ENCODE assay signal across 32 cellular contexts in the genomic region with DNA sequence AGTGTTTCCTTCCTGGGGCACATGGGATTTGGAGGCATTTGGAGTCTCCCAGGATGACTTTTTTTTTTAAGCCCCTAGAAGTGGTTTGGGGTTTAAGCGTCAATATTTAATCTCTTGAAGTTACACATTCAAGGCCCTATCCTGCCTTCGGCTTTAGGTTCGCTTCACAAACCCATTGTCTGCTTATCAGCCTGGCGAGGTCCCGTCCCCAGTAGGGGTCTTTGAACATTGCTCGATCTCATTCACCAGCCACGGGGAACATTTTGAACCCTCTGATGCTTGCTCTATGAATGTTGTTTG.
"Had no signal": no experiment of that assay in that cellular context is flagged by ENCODE, and none has a peak within 500 bp of the region (broad histone marks: within the 10 kb centered on the region; RNA-seq: fewer than 3 reads in every experiment).

No MANE protein-coding gene starts in this region.

- H3K4me3 Mint-ChIP-seq: activated CD4-positive, alpha-beta T cell treated with anti-CD3 and anti-CD28 coated beads, Interleukin-2, amount 10 ng/mL, durations not matched to agents 7 days and 5 days; activated CD8-positive, alpha-beta T cell treated with anti-CD3 and anti-CD28 coated beads, Interleukin-2, amount 10 ng/mL, durations not matched to agents 7 days and 5 days; activated naive CD8-positive, alpha-beta T cell; brain; effector memory CD8-positive, alpha-beta T cell; immature natural killer cell; nephron; stimulated activated naive B cell treated with anti-CD40 and anti-IgM and Interleukin-4, amounts not matched to agents 10 μg/mL and 1 μg/mL and 100 μg/mL, for 72 hours; T-helper 1 cell treated with Interleukin-12 subunit alpha and Interleukin-12 subunit beta and Interleukin-4 antibody, amounts not matched to agents 30 μg/mL and 1 μg/mL, for 36 hours had no signal

- H3K4me1 Mint-ChIP-seq: immature natural killer cell had no signal

- H3K27me3 Mint-ChIP-seq: activated CD4-positive, alpha-beta T cell treated with anti-CD3 and anti-CD28 coated beads, Interleukin-2, amount 10 ng/mL, durations not matched to agents 7 days and 5 days; activated naive CD8-positive, alpha-beta T cell had no signal

- H3K4me1 ChIP-seq: foreskin keratinocyte, prostate gland, transverse colon, uterus had no signal

- DNase-seq: activated CD4-positive, alpha-beta T cell treated with anti-CD3 and anti-CD28 coated beads, Interleukin-2, amount 10 ng/mL, durations not matched to agents 7 days and 5 days; activated CD4-positive, CD25-positive, alpha-beta regulatory T cell treated with anti-CD3 and anti-CD28 coated beads, Interleukin-2, amount 50 U/mL, for 72 hours; activated CD8-positive, alpha-beta T cell treated with anti-CD3 and anti-CD28 coated beads, Interleukin-2, amount 10 ng/mL, durations not matched to agents 7 days and 5 days; activated effector memory CD4-positive, alpha-beta T cell treated with Interleukin-2 at 50 U/mL for 16 hours; anterior cingulate cortex; cerebellar nuclear complex; effector memory CD8-positive, alpha-beta T cell; foreskin keratinocyte; hypothalamus; immature natural killer cell; retina; stimulated activated CD4-positive, alpha-beta T cell treated with anti-CD3 and anti-CD28 coated beads, Interleukin-15, amount 100 ng/mL, for 24 hours; stimulated activated naive B cell treated with anti-CD40 and anti-IgM and Interleukin-4, amounts not matched to agents 10 μg/mL and 1 μg/mL and 100 μg/mL, for 72 hours; SW 1271; T-helper 9 cell had no signal

- H3K27ac Mint-ChIP-seq: activated CD4-positive, alpha-beta T cell treated with anti-CD3 and anti-CD28 coated beads, Interleukin-2, amount 10 ng/mL, durations not matched to agents 7 days and 5 days; activated CD8-positive, alpha-beta T cell treated with anti-CD3 and anti-CD28 coated beads, Interleukin-2, amount 10 ng/mL, durations not matched to agents 7 days and 5 days; activated naive CD8-positive, alpha-beta T cell; brain; effector memory CD8-positive, alpha-beta T cell; immature natural killer cell; nephron; stimulated activated naive B cell treated with anti-CD40 and anti-IgM and Interleukin-4, amounts not matched to agents 10 μg/mL and 1 μg/mL and 100 μg/mL, for 72 hours; T-helper 1 cell treated with Interleukin-12 subunit alpha and Interleukin-12 subunit beta and Interleukin-4 antibody, amounts not matched to agents 30 μg/mL and 1 μg/mL, for 36 hours had no signal

- H3K27me3 ChIP-seq: heart left ventricle, neutrophil, pancreas, transverse colon, uterus had no signal

- H3K9me3 Mint-ChIP-seq: activated CD4-positive, alpha-beta T cell treated with anti-CD3 and anti-CD28 coated beads, Interleukin-2, amount 10 ng/mL, durations not matched to agents 7 days and 5 days; brain; effector memory CD8-positive, alpha-beta T cell; nephron; stimulated activated naive B cell treated with anti-CD40 and anti-IgM and Interleukin-4, amounts not matched to agents 10 μg/mL and 1 μg/mL and 100 μg/mL, for 72 hours; T-helper 1 cell treated with Interleukin-12 subunit alpha and Interleukin-12 subunit beta and Interleukin-4 antibody, amounts not matched to agents 30 μg/mL and 1 μg/mL, for 36 hours had no signal

- ATAC-seq: activated CD8-positive, alpha-beta T cell treated with anti-CD3 and anti-CD28 coated beads, Interleukin-2, amount 10 ng/mL, durations not matched to agents 7 days and 5 days; effector memory CD8-positive, alpha-beta T cell; esophagus mucosa; foreskin keratinocyte; heart left ventricle; pancreas; stimulated activated naive B cell treated with anti-CD40 and anti-IgM and Interleukin-4, amounts not matched to agents 10 μg/mL and 1 μg/mL and 100 μg/mL, for 72 hours had no signal

- H3K9me3 ChIP-seq: heart left ventricle, neutrophil, pancreas, prostate gland, SK-N-SH, transverse colon, uterus had no signal

- H3K27ac ChIP-seq: cardiac muscle cell, coronary artery, dorsolateral prefrontal cortex, foreskin keratinocyte, heart left ventricle, neutrophil, pancreas, prostate gland, transverse colon, uterus, VCaP had no signal

- H3K36me3 ChIP-seq: cardiac muscle cell, heart left ventricle, neutrophil, pancreas, prostate gland, transverse colon, uterus had no signal

- H3K4me3 ChIP-seq: cardiac muscle cell, coronary artery, dorsolateral prefrontal cortex, heart left ventricle, pancreas, prostate gland, smooth muscle cell, transverse colon, uterus had no signal

- H3K36me3 Mint-ChIP-seq: activated naive CD8-positive, alpha-beta T cell; brain; immature natural killer cell; stimulated activated naive B cell treated with anti-CD40 and anti-IgM and Interleukin-4, amounts not matched to agents 10 μg/mL and 1 μg/mL and 100 μg/mL, for 72 hours had no signal
